Comparison of ENCODE assay signal across 8 cellular contexts in the genomic region with DNA sequence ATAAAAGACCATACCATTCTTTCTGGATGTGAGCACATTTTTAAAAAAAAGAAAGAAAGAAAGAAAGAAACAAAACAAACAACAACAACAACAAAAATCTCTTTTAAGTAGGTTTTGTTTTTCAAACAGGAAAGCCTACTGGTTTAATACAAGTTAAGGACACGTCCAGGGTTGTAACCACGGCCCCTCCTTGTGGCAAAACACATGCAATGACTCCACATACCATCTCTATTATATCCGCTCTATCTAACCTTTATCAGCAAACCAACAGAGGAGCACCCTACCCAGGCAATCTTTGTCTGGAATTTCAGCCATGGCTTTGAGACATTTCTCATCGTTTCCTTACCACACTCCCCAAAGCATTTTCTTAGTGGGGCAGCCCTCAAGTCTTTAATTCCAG.
A peak's percentile ranks its signal among the peaks of the same experiment; 100 is the strongest.
DNase-seq lines count a peak whose midpoint lies in the region; ATAC-seq, FAIRE-seq and TF ChIP-seq lines count a peak whose summit lies in the region.

No MANE protein-coding gene starts in this region.

- no CpG with 5 or more reads among the region's 4 CpGs for WGBS in H9 (ENCODE audit: extremely low coverage, insufficient read length, low lambda C conversion rate)
- no CpG with 5 or more reads among the region's 4 CpGs for WGBS in neuronal stem cell (ENCODE audit: extremely low coverage in 2 of 2, insufficient read length in 2 of 2, insufficient replicate concordance in 1 of 2), 2 donors

- H3K79me1 ChIP-seq in H9 (ENCODE audit: insufficient read depth, low read depth, low read length, poor library complexity, severe bottlenecking) (no peaks in the 10 kb centered on the region), neuronal stem cell (ENCODE audit: low read depth, low read length) (no peaks in the 10 kb centered on the region)

- FAIRE-seq in bronchial epithelial cell (lab: Jason Lieb, UNC) = no peak

- H2BK5ac ChIP-seq in H9 (ENCODE audit: insufficient read length, low read length) = no peak overlapping the region
- H2BK5ac ChIP-seq in neuronal stem cell (ENCODE audit: low read length) = no peak overlapping the region

- no peak overlapping the region for H3K9ac ChIP-seq in H9 (ENCODE audit: extremely low read depth, insufficient read length, low read length)
- H3K9ac ChIP-seq in neuronal stem cell (ENCODE audit: low read depth, low read length, poor library complexity) = no peak overlapping the region

- no peak overlapping the region; a peak in 1 of 7 replicates for H3K27ac Mint-ChIP-seq in H9

- no peak overlapping the region for H3K4me2 ChIP-seq in H9 (ENCODE audit: insufficient read depth, insufficient read length, low read length)
- H3K4me2 ChIP-seq in neuronal stem cell (ENCODE audit: insufficient read depth, low read length, poor library complexity, severe bottlenecking) = no peak overlapping the region

- H3K23ac ChIP-seq in H9 (ENCODE audit: insufficient read length, low read depth, low read length) = no peak overlapping the region
- no peak overlapping the region for H3K23ac ChIP-seq in neuronal stem cell (ENCODE audit: low read depth, low read length, poor library complexity)

- H3K4me1 ChIP-seq in H9 (ENCODE audit: insufficient read depth, low read length) (no peaks in the 10 kb centered on the region; the same call in 1 of the 2 replicates), neuronal stem cell (ENCODE audit: control insufficient read depth in 2 of 2, insufficient read depth in 1 of 2, low read depth in 1 of 2, low read length in 2 of 2) (peaks cover 0 to 3% of the 10 kb centered on the region in 2 donors)

- H3T11ph ChIP-seq in H9 (ENCODE audit: low read length) = no peak overlapping the region

- TF ChIP-seq CTCF in H9 (conservative IDR thresholded peaks at IDR 0.05) (peak; percentile 75), bronchial epithelial cell (IDR thresholded peaks at IDR 0.05; ENCODE audit: insufficient read depth, low read length, severe bottlenecking) (peak; percentile 50)

- H2BK120ac ChIP-seq in H9 (ENCODE audit: low read depth, low read length, poor library complexity, severe bottlenecking) (no peak overlapping the region), neuronal stem cell (ENCODE audit: low read depth, low read length) (no peak overlapping the region)

- H3K36me3 ChIP-seq in bronchial epithelial cell (ENCODE audit: control insufficient read depth, insufficient read depth, low read length) (no peaks in the 10 kb centered on the region), neuronal stem cell (replicated peaks in 1 of 2; ENCODE audit: control insufficient read depth in 2 of 2, insufficient read depth in 2 of 2, low read length in 2 of 2) (no peaks in the 10 kb centered on the region)

- no peak overlapping the region for H2BK20ac ChIP-seq in H9 (ENCODE audit: low read depth, low read length, poor library complexity, severe bottlenecking)

- H3K9me3 Mint-ChIP-seq in H9 = no peaks in the 10 kb centered on the region; a peak in 1 of 5 replicates

- H4K5ac ChIP-seq in H9 (ENCODE audit: insufficient read length, low read depth, low read length) = no peak overlapping the region

- H3K27me3 ChIP-seq in H9 (ENCODE audit: insufficient read depth, low read length) (no peaks in the 10 kb centered on the region), bronchial epithelial cell (ENCODE audit: control insufficient read depth, insufficient read depth, low read length) (no peaks in the 10 kb centered on the region), neuronal stem cell (ENCODE audit: control insufficient read depth in 3 of 3, insufficient read depth in 3 of 3, low read depth in 1 of 3, low read length in 3 of 3) (no peaks in the 10 kb centered on the region)

- no peaks in the 10 kb centered on the region for H4K20me1 ChIP-seq in H9 (ENCODE audit: control insufficient read depth, insufficient read depth, insufficient read length)

- H4K8ac ChIP-seq in H9 (replicated peaks; ENCODE audit: insufficient read length, low read depth, low read length) (no peak overlapping the region), neuronal stem cell (ENCODE audit: low read depth, low read length) (no peak overlapping the region)

- H2AK5ac ChIP-seq in H9 (ENCODE audit: insufficient read length, low read length) (no peak overlapping the region), neuronal stem cell (ENCODE audit: low read depth, low read length) (no peak overlapping the region)

- H3K18ac ChIP-seq in H9 (ENCODE audit: insufficient read length, low read depth, low read length) = no peak overlapping the region
- H3K18ac ChIP-seq in neuronal stem cell (ENCODE audit: low read length) = no peak overlapping the region

- H3K23me2 ChIP-seq in H9 (ENCODE audit: insufficient read length, low read depth, low read length, poor library complexity, severe bottlenecking) = no peaks in the 10 kb centered on the region

- H2BK15ac ChIP-seq in H9 (ENCODE audit: low read depth, low read length) (no peak overlapping the region), neuronal stem cell (ENCODE audit: low read length) (no peak overlapping the region)

- H2AFZ ChIP-seq in H9 (ENCODE audit: low read length) (no peak overlapping the region), neuronal stem cell (ENCODE audit: low read length) (no peak overlapping the region)

- H3K4ac ChIP-seq in H9 (ENCODE audit: low read depth, low read length) (no peak overlapping the region), neuronal stem cell (ENCODE audit: low read length) (no peak overlapping the region)

- no peak overlapping the region for H2BK12ac ChIP-seq in H9 (ENCODE audit: insufficient read length, low read depth, low read length)
- no peak overlapping the region for H2BK12ac ChIP-seq in neuronal stem cell (ENCODE audit: low read length)

- H3K4me3 ChIP-seq in bronchial epithelial cell (ENCODE audit: low read depth, low read length) (no peak overlapping the region), neuronal stem cell (ENCODE audit: low read length in 2 of 2) (no peak overlapping the region)

- H4K91ac ChIP-seq in H9 (ENCODE audit: insufficient read length, low read depth, low read length) = no peak overlapping the region
- H4K91ac ChIP-seq in neuronal stem cell (ENCODE audit: low read depth, low read length, poor library complexity) = no peak overlapping the region

- H3K27ac ChIP-seq in H9 (ENCODE audit: insufficient read length, low read depth, low read length) (no peak overlapping the region), neuronal stem cell (replicated peaks; ENCODE audit: low read length) (no peak overlapping the region)

- ATAC-seq in HG03432 (IDR thresholded peaks at IDR 0.05; ENCODE audit: unreplicated experiment) = no peak
- no peak for ATAC-seq in GM18909 (IDR thresholded peaks at IDR 0.05; ENCODE audit: poor library complexity, unreplicated experiment)
- no peak for ATAC-seq in GM21390 (IDR thresholded peaks at IDR 0.05; ENCODE audit: unreplicated experiment)
- no peak for ATAC-seq in HG02973 (IDR thresholded peaks at IDR 0.05; ENCODE audit: unreplicated experiment)

- H3K9me3 ChIP-seq in H9 (ENCODE audit: control insufficient read depth, low read depth, low read length) (no peaks in the 10 kb centered on the region), neuronal stem cell (replicated peaks in 1 of 2; ENCODE audit: control insufficient read depth in 2 of 2, insufficient read depth in 1 of 2, low read depth in 1 of 2, low read length in 2 of 2) (no peaks in the 10 kb centered on the region)

- peaks cover 0 to 3% of the 10 kb centered on the region in 2 experiments; a peak in 1 of 4 replicates for H3K4me1 Mint-ChIP-seq in H9

- H3K4me3 Mint-ChIP-seq in H9 = no peak overlapping the region

- H3K79me2 ChIP-seq in H9 (ENCODE audit: insufficient read depth, low read length) = no peaks in the 10 kb centered on the region

- no peak overlapping the region for H3K56ac ChIP-seq in H9 (ENCODE audit: insufficient read length, low read depth, low read length)

- H3K14ac ChIP-seq in H9 (ENCODE audit: insufficient read depth, low read length) (no peak overlapping the region), neuronal stem cell (ENCODE audit: low read length) (no peak overlapping the region)

- no peaks in the 10 kb centered on the region for H3K36me3 Mint-ChIP-seq in H9 (ENCODE audit: insufficient read depth in 1 of 3, low read depth in 3 of 3)

- DNase-seq in H9 = peak; percentile 70
- DNase-seq in NCI-H345 (lab: John Stamatoyannopoulos, UW) = peak; percentile 78
- peak; percentile 28 for DNase-seq in bronchial epithelial cell (ENCODE audit: low read depth)
- peak; percentile 29 for DNase-seq in neuronal stem cell (ENCODE audit: low spot score)

- H3K27me3 Mint-ChIP-seq in H9 (ENCODE audit: low read depth) = no peaks in the 10 kb centered on the region

Comparison
In these comparisons a context has a peak if more than half of its experiments do, and no peak if none do; other contexts are left out.
1. DNase-seq: peak in every context shown above with its lines; median percentile 78 in NCI-H345; 70 in H9; 29 in neuronal stem cell; 28 in bronchial epithelial cell.